Comparison of ENCODE assay signal across 8 cellular contexts in genomic region chr2:10497797-10498251, GRCh38. TPM values are rescaled to one million over a fixed set of nuclear protein-coding genes. Genes with fewer than 3 reads are reported as not detected.
DNase-seq lines count a peak whose midpoint lies in the region; ATAC-seq and TF ChIP-seq lines count a peak whose summit lies in the region.

No MANE protein-coding gene starts in this region.

- no peak overlapping the region for H3K4me3 ChIP-seq in osteoblast (ENCODE audit: insufficient read depth, low read length)

- H3K27ac ChIP-seq in osteoblast (ENCODE audit: low read depth, low read length), result no peak overlapping the region

- TF ChIP-seq CTCF in osteoblast (IDR thresholded peaks at IDR 0.05; ENCODE audit: extremely low read depth, low read depth, low read length) (no peak), GM13977 (IDR thresholded peaks at IDR 0.05; ENCODE audit: extremely low read depth, insufficient read depth, missing control alignments) (no peak)

- H2AFZ ChIP-seq in osteoblast (ENCODE audit: low read length), result no peak overlapping the region

- H3K9me3 ChIP-seq in osteoblast (ENCODE audit: low read depth, low read length), result no peaks in the 10 kb centered on the region

- peaks cover 12% of the 10 kb centered on the region for H3K27me3 ChIP-seq in osteoblast (ENCODE audit: insufficient read depth, low read length)

- DNase-seq in DMS 273 (lab: John Stamatoyannopoulos, UW; ENCODE audit: unreplicated experiment) (peak; percentile 92), NCI-H1694 (lab: John Stamatoyannopoulos, UW) (peak; percentile 84), epidermal melanocyte (ENCODE audit: insufficient read length, low spot score) (peak; percentile 33), osteoblast (ENCODE audit: insufficient read length, low spot score, missing footprints) (peak; percentile 99), GM13977 (ENCODE audit: low spot score) (no peak)
- peak; percentile 59 for DNase-seq in activated CD4-positive, alpha-beta T cell treated with anti-CD3 and anti-CD28 coated beads, Interleukin-2, amount 50 U/mL, for 1 hour

- no peaks in the 10 kb centered on the region for H4K20me1 ChIP-seq in osteoblast (ENCODE audit: insufficient read depth, low read length)

- peaks cover 13% of the 10 kb centered on the region for H3K4me1 ChIP-seq in osteoblast (ENCODE audit: insufficient read depth, low read length)

- H3K79me2 ChIP-seq in osteoblast (ENCODE audit: insufficient read depth, low read length), result no peaks in the 10 kb centered on the region

- ATAC-seq in GM19397 (IDR thresholded peaks at IDR 0.05; ENCODE audit: unreplicated experiment) (no peak), GM18868 (IDR thresholded peaks at IDR 0.05; ENCODE audit: unreplicated experiment) (no peak)

- H3K36me3 ChIP-seq in osteoblast (ENCODE audit: insufficient read depth, low read length), result no peaks in the 10 kb centered on the region

- peak overlapping the region; percentile 66 for H3K4me2 ChIP-seq in osteoblast (ENCODE audit: insufficient read depth, low read length)

- in situ Hi-C loops in GM13977 (cut with MboI; ENCODE audit: low pct_unique_long_range_greater_than_20kb, low sequenced_read_pairs, unreplicated experiment), result no loop called here

RNA-seq across cellular contexts. Expression of gene ODC1, which starts 49.7 kb away (rescaled TPM):
- 106 and 109 TPM in 2 replicates for total RNA-seq in osteoblast
